2 cellular contexts compared by ENCODE assay signal in the genomic region with DNA sequence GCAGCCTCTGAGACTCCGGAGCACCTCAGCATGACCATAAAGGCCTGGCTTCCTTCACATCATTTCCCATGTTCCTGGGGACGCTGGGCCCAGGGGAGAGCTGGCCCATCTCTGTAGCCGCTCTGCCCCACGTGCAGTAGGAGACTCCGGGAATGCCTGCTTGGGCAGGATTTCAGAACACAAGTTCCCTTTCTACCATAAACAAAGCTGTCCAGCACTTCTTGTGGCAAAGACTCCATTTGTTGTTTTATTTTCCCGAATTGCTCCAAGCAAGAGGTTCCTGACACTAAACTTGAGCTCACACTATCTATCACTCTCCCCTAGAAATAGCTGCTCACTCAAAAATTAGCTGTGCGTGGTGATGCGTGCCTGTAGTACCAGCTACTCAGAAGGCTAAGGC.
TF ChIP-seq lines count a peak whose summit lies in the region.

No MANE protein-coding gene starts in this region.

TF ChIP-seq in IMR-90, 13 proteins besides CTCF, POLR2A, EP300 and RAD21:
- no peak for TF ChIP-seq MAZ (IDR thresholded peaks at IDR 0.05; ENCODE audit: borderline replicate concordance, low read depth, low read length)
- no peak for TF ChIP-seq NFE2L2 (IDR thresholded peaks at IDR 0.05; ENCODE audit: low read depth, low read length)
- TF ChIP-seq USF2 (IDR thresholded peaks at IDR 0.05; ENCODE audit: low read depth, low read length): no peak
- no peak for TF ChIP-seq RFX5 (IDR thresholded peaks at IDR 0.05; ENCODE audit: low read depth, low read length)
- TF ChIP-seq CHD1 (IDR thresholded peaks at IDR 0.05; ENCODE audit: low read depth, low read length): no peak
- TF ChIP-seq MAFK (IDR thresholded peaks at IDR 0.05; ENCODE audit: low read depth, low read length): no peak
- TF ChIP-seq FOS (IDR thresholded peaks at IDR 0.05; ENCODE audit: low read depth, low read length): no peak
- TF ChIP-seq RCOR1 (IDR thresholded peaks at IDR 0.05; ENCODE audit: insufficient replicate concordance, low read length): no peak
- TF ChIP-seq BHLHE40 (IDR thresholded peaks at IDR 0.05; ENCODE audit: low read depth, low read length): no peak
- TF ChIP-seq CEBPB (IDR thresholded peaks at IDR 0.05; ENCODE audit: low read depth, low read length): no peak
- no peak for TF ChIP-seq MXI1 (IDR thresholded peaks at IDR 0.05; ENCODE audit: borderline replicate concordance, low read depth, low read length)
- TF ChIP-seq, protein P1, sequence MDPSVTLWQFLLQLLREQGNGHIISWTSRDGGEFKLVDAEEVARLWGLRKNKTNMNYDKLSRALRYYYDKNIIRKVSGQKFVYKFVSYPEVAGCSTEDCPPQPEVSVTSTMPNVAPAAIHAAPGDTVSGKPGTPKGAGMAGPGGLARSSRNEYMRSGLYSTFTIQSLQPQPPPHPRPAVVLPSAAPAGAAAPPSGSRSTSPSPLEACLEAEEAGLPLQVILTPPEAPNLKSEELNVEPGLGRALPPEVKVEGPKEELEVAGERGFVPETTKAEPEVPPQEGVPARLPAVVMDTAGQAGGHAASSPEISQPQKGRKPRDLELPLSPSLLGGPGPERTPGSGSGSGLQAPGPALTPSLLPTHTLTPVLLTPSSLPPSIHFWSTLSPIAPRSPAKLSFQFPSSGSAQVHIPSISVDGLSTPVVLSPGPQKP (IDR thresholded peaks at IDR 0.05; ENCODE audit: borderline replicate concordance, low read depth, low read length): no peak
- TF ChIP-seq SMC3 (IDR thresholded peaks at IDR 0.05; ENCODE audit: low read depth, low read length): no peak

TF ChIP-seq in neural cell, 6 proteins besides CTCF, POLR2A, EP300 and RAD21:
- TF ChIP-seq TAF1 (IDR thresholded peaks at IDR 0.05; ENCODE audit: low read depth) (no peak), POLR2AphosphoS5 (IDR thresholded peaks at IDR 0.05) (no peak), SMC3 (conservative IDR thresholded peaks at IDR 0.05; ENCODE audit: poor library complexity) (no peak), EZH2 (IDR thresholded peaks at IDR 0.05; ENCODE audit: borderline replicate concordance, insufficient read depth, low read length, poor library complexity, severe bottlenecking) (no peak), MXI1 (conservative IDR thresholded peaks at IDR 0.05; ENCODE audit: poor library complexity, severe bottlenecking) (no peak)
- TF ChIP-seq, protein P2, sequence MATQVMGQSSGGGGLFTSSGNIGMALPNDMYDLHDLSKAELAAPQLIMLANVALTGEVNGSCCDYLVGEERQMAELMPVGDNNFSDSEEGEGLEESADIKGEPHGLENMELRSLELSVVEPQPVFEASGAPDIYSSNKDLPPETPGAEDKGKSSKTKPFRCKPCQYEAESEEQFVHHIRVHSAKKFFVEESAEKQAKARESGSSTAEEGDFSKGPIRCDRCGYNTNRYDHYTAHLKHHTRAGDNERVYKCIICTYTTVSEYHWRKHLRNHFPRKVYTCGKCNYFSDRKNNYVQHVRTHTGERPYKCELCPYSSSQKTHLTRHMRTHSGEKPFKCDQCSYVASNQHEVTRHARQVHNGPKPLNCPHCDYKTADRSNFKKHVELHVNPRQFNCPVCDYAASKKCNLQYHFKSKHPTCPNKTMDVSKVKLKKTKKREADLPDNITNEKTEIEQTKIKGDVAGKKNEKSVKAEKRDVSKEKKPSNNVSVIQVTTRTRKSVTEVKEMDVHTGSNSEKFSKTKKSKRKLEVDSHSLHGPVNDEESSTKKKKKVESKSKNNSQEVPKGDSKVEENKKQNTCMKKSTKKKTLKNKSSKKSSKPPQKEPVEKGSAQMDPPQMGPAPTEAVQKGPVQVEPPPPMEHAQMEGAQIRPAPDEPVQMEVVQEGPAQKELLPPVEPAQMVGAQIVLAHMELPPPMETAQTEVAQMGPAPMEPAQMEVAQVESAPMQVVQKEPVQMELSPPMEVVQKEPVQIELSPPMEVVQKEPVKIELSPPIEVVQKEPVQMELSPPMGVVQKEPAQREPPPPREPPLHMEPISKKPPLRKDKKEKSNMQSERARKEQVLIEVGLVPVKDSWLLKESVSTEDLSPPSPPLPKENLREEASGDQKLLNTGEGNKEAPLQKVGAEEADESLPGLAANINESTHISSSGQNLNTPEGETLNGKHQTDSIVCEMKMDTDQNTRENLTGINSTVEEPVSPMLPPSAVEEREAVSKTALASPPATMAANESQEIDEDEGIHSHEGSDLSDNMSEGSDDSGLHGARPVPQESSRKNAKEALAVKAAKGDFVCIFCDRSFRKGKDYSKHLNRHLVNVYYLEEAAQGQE (IDR thresholded peaks at IDR 0.05; ENCODE audit: borderline replicate concordance): no peak
